ENCODE assay signal across 23 cellular contexts in genomic region chr5:28855631-28856030, GRCh38.
DNase-seq lines count a peak whose midpoint lies in the region; TF ChIP-seq lines count a peak whose summit lies in the region.
"Had no signal": no experiment of that assay in that cellular context is flagged by ENCODE, and none has a peak within 500 bp of the region (broad histone marks: within the 10 kb centered on the region; RNA-seq: fewer than 3 reads in every experiment).

No MANE protein-coding gene starts in this region.

- H3K4me1 ChIP-seq in mammary epithelial cell (ENCODE audit: insufficient read depth, low read length), result no peaks in the 10 kb centered on the region

- dilution Hi-C loops in mammary epithelial cell (cut with HindIII; ENCODE audit: low sequenced_read_pairs), result no loop called here

- H3K9me3 Mint-ChIP-seq in activated CD4-positive, alpha-beta T cell treated with anti-CD3 and anti-CD28 coated beads, Interleukin-2, amount 10 ng/mL, durations not matched to agents 7 days and 5 days, result peaks cover 10% of the 10 kb centered on the region

- no peak overlapping the region for H3K27ac Mint-ChIP-seq in activated CD4-positive, alpha-beta T cell treated with anti-CD3 and anti-CD28 coated beads, Interleukin-2, amount 10 ng/mL, durations not matched to agents 7 days and 5 days
- H3K27ac Mint-ChIP-seq: B cell; CD8-positive, alpha-beta T cell had no signal

- no peaks in the 10 kb centered on the region for H4K20me1 ChIP-seq in mammary epithelial cell (ENCODE audit: insufficient read depth, low read length)

- H3K4me1 Mint-ChIP-seq in activated CD4-positive, alpha-beta T cell treated with anti-CD3 and anti-CD28 coated beads, Interleukin-2, amount 10 ng/mL, durations not matched to agents 7 days and 5 days, result no peaks in the 10 kb centered on the region
- H3K4me1 Mint-ChIP-seq: B cell had no signal

- H3K9ac ChIP-seq in mammary epithelial cell (ENCODE audit: insufficient read depth, low read length), result no peak overlapping the region

- no peaks in the 10 kb centered on the region for H3K79me2 ChIP-seq in mammary epithelial cell (ENCODE audit: insufficient read depth, low read length)

- WGBS in mammary epithelial cell (ENCODE audit: low coverage, missing lambda C conversion rate), result 67% methylated on average over 1 of the region's 1 CpG

- in situ Hi-C loops in mammary epithelial cell (cut with MboI; ENCODE audit: low sequenced_read_pairs in 2 of 2), result no loop called here

- POLR2A ChIA-PET in RWPE1 (lab: Yijun Ruan, JAX; ENCODE audit: low non-redundant PET), result no interaction called here
- POLR2A ChIA-PET in activated CD4-positive, alpha-beta T cell treated with anti-CD3 and anti-CD28 coated beads, Interleukin-2, amount 10 ng/mL, durations not matched to agents 7 days and 5 days (lab: Charles Lee), result no interaction called here

- DNase-seq in LHCN-M2 (ENCODE audit: low read depth), result peak; percentile 13
- DNase-seq in RWPE1 (ENCODE audit: low spot score), result peak; percentile 13
- DNase-seq in mammary epithelial cell, result peak; percentile 6
- peak; percentile 8 for DNase-seq in iris pigment epithelial cell (ENCODE audit: low read depth)
- no peak for DNase-seq in NCI-H82 treated with DMSO at 0.1 percent for 48 hours (lab: John Stamatoyannopoulos, UW; ENCODE audit: unreplicated experiment)
- no peak for DNase-seq in medulla oblongata (ENCODE audit: extremely low spot score)
- no peak for DNase-seq in activated CD4-positive, alpha-beta T cell treated with anti-CD3 and anti-CD28 coated beads, Interleukin-2, amount 10 ng/mL, durations not matched to agents 7 days and 5 days
- DNase-seq in cerebellar cortex (ENCODE audit: low spot score), result no peak
- DNase-seq: CD8-positive, alpha-beta T cell; DMS79 treated with DMSO at 0.1 percent for 48 hours; GF-D8; NCI-H1092 treated with DMSO at 0.1 percent for 48 hours; NCI-H1436 treated with DMSO at 0.1 percent for 48 hours; NCI-H187 treated with DMSO at 0.1 percent for 48 hours; NCI-H2171 treated with DMSO at 0.1 percent for 48 hours; NCI-H345; NCI-H510A treated with DMSO at 0.1 percent for 48 hours; NCI-H748 treated with DMSO at 0.1 percent for 48 hours; NK-92 treated with Interleukin-12 subunit alpha and Interleukin-12 subunit beta, amount 100 ng/mL, for 24 hours; T-helper 1 cell had no signal

- H3K4me2 ChIP-seq in mammary epithelial cell (ENCODE audit: insufficient read depth, low read depth, low read length), result no peak overlapping the region

- no peaks in the 10 kb centered on the region for H3K27me3 Mint-ChIP-seq in activated CD4-positive, alpha-beta T cell treated with anti-CD3 and anti-CD28 coated beads, Interleukin-2, amount 10 ng/mL, durations not matched to agents 7 days and 5 days
- H3K27me3 Mint-ChIP-seq: B cell had no signal

- TF ChIP-seq CTCF in RWPE1 (conservative IDR thresholded peaks at IDR 0.05; ENCODE audit: low read depth) (no peak), mammary epithelial cell (conservative IDR thresholded peaks at IDR 0.05 in 1 of 2, IDR thresholded peaks at IDR 0.05 in 1 of 2; ENCODE audit: extremely low read depth in 1 of 2, insufficient read depth in 1 of 2, low read depth in 1 of 2, low read length in 2 of 2) (no peak)

- no peaks in the 10 kb centered on the region for H3K36me3 ChIP-seq in mammary epithelial cell (ENCODE audit: insufficient read depth, low read length)

- no peaks in the 10 kb centered on the region for H3K27me3 ChIP-seq in mammary epithelial cell (ENCODE audit: insufficient read depth, low read length)

- H3K9me3 ChIP-seq in mammary epithelial cell (replicated peaks; ENCODE audit: insufficient read depth, low read length), result no peaks in the 10 kb centered on the region

- intact Hi-C loops in mammary epithelial cell (cut with micrococcal nuclease), result no loop called here

- CTCF ChIA-PET in RWPE1 (lab: Yijun Ruan, JAX), result no interaction called here
- CTCF ChIA-PET in mammary epithelial cell (lab: Charles Lee; ENCODE audit: low non-redundant PET), result no interaction called here
- CTCF ChIA-PET in activated CD4-positive, alpha-beta T cell treated with anti-CD3 and anti-CD28 coated beads, Interleukin-2, amount 10 ng/mL, durations not matched to agents 7 days and 5 days (lab: Charles Lee), result no interaction called here

- H3K4me3 ChIP-seq in mammary epithelial cell (replicated peaks in 1 of 3; ENCODE audit: insufficient read depth in 1 of 3, low read depth in 2 of 3, low read length in 3 of 3), result no peak overlapping the region

- H2AFZ ChIP-seq in mammary epithelial cell (ENCODE audit: low read depth, low read length), result no peak overlapping the region

- no peak overlapping the region for H3K4me3 Mint-ChIP-seq in activated CD4-positive, alpha-beta T cell treated with anti-CD3 and anti-CD28 coated beads, Interleukin-2, amount 10 ng/mL, durations not matched to agents 7 days and 5 days
- H3K4me3 Mint-ChIP-seq: B cell; CD8-positive, alpha-beta T cell had no signal

- H3K27ac ChIP-seq in RWPE1 (no peak overlapping the region), mammary epithelial cell (ENCODE audit: insufficient read depth, low read depth, low read length) (no peak overlapping the region)
- H3K27ac ChIP-seq: C4-2B, HL-60 had no signal

- no peaks in the 10 kb centered on the region for H3K36me3 Mint-ChIP-seq in activated CD4-positive, alpha-beta T cell treated with anti-CD3 and anti-CD28 coated beads, Interleukin-2, amount 10 ng/mL, durations not matched to agents 7 days and 5 days (ENCODE audit: low read depth)
- H3K36me3 Mint-ChIP-seq: CD8-positive, alpha-beta T cell had no signal

- no TSS peak for BruUV-seq in mammary epithelial cell (replicated peaks; lab: Mats Ljungman, UMichigan)

Comparison
In these comparisons a context has a peak if more than half of its experiments do, and no peak if none do; other contexts are left out.
1. DNase-seq: peak in LHCN-M2 (single experiment), RWPE1 (single experiment), mammary epithelial cell (single experiment) and iris pigment epithelial cell (single experiment); none in NCI-H82 treated with DMSO at 0.1 percent for 48 hours (single experiment), medulla oblongata (single experiment), activated CD4-positive, alpha-beta T cell treated with anti-CD3 and anti-CD28 coated beads, Interleukin-2, amount 10 ng/mL, durations not matched to agents 7 days and 5 days (single experiment) and cerebellar cortex (single experiment).